22 cellular contexts compared by ENCODE assay signal in genomic region chr3:106880206-106880605, GRCh38.
"Had no signal": no experiment of that assay in that cellular context is flagged by ENCODE, and none has a peak within 500 bp of the region (broad histone marks: within the 10 kb centered on the region; RNA-seq: fewer than 3 reads in every experiment).

No MANE protein-coding gene starts in this region.

- H3K36me3 ChIP-seq: breast epithelium, left ventricle myocardium inferior, right atrium auricular region, tibial nerve, uterus had no signal

- H3K4me3 ChIP-seq: breast epithelium, left ventricle myocardium inferior, mucosa of descending colon, right atrium auricular region, smooth muscle cell, tibial nerve, uterus had no signal

- H3K9me3 ChIP-seq: uterus had no signal

- H3K4me2 ChIP-seq: smooth muscle cell had no signal

- H3K27ac ChIP-seq: breast epithelium, epithelial cell of prostate, left ventricle myocardium inferior, right atrium auricular region, tibial nerve, uterus had no signal

- ATAC-seq: activated naive CD8-positive, alpha-beta T cell treated with anti-CD3 and anti-CD28 coated beads, Interleukin-2, amount 50 U/mL, for 24 hours; activated T-helper 17 cell treated with anti-CD3 and anti-CD28 coated beads, Interleukin-2, amount 50 U/mL, for 72 hours; mucosa of descending colon; naive thymus-derived CD8-positive, alpha-beta T cell had no signal

- DNase-seq: activated CD4-positive, alpha-beta T cell treated with anti-CD3 and anti-CD28 coated beads, Interleukin-2, amount 10 ng/mL, durations not matched to agents 7 days and 5 days; activated CD4-positive, CD25-positive, alpha-beta regulatory T cell; activated naive CD4-positive, alpha-beta T cell treated with anti-CD3 and anti-CD28 coated beads for 36 hours; activated naive CD8-positive, alpha-beta T cell treated with anti-CD3 and anti-CD28 coated beads, Interleukin-2, amount 50 U/mL, for 24 hours; aorta; effector memory CD4-positive, alpha-beta T cell; foreskin melanocyte; left ventricle myocardium inferior; mucosa of descending colon; naive thymus-derived CD8-positive, alpha-beta T cell; nucleus accumbens; stimulated activated CD4-positive, alpha-beta T cell treated with anti-CD3 and anti-CD28 coated beads, Interleukin-4, amount 100 ng/mL, for 4 hours; stimulated activated CD8-positive, alpha-beta memory T cell treated with anti-CD3 and anti-CD28 coated beads, Interleukin-4, amount 100 ng/mL, for 48 hours; stimulated activated naive CD4-positive, alpha-beta T cell treated with Interleukin-2 at 50 U/mL for 16 hours; substantia nigra; uterus had no signal

- H3K4me1 ChIP-seq: breast epithelium, left ventricle myocardium inferior, right atrium auricular region, tibial nerve, uterus had no signal

- H3K27me3 ChIP-seq: breast epithelium, right atrium auricular region, tibial nerve, uterus had no signal
